ENCODE assay signal across 20 cellular contexts in genomic region chr5:137465930-137466329, GRCh38. TPM values are rescaled to one million over a fixed set of nuclear protein-coding genes. Genes with fewer than 3 reads are reported as not detected.
DNase-seq lines count a peak whose midpoint lies in the region; ATAC-seq, FAIRE-seq and TF ChIP-seq lines count a peak whose summit lies in the region.
"Had no signal": no experiment of that assay in that cellular context is flagged by ENCODE, and none has a peak within 500 bp of the region (broad histone marks: within the 10 kb centered on the region; RNA-seq: fewer than 3 reads in every experiment).

No MANE protein-coding gene starts in this region.

- no peaks in the 10 kb centered on the region for H3K27me3 ChIP-seq in brain microvascular endothelial cell (replicated peaks)
- H3K27me3 ChIP-seq: BLaER1 had no signal

- no peaks in the 10 kb centered on the region for H3K9me3 Mint-ChIP-seq in activated CD4-positive, alpha-beta T cell treated with anti-CD3 and anti-CD28 coated beads for 36 hours (ENCODE audit: low read depth)
- H3K9me3 Mint-ChIP-seq: CD14-positive monocyte had no signal

- H3K4me2 ChIP-seq in A549: no peak overlapping the region
- H3K4me2 ChIP-seq: BLaER1 had no signal

- TF ChIP-seq EP300 in A549 (IDR thresholded peaks at IDR 0.05): no peak

- no peak for TF ChIP-seq RAD21 in A549 (conservative IDR thresholded peaks at IDR 0.05 in 1 of 2, IDR thresholded peaks at IDR 0.05 in 1 of 2)

- 6% methylated on average over 1 of the region's 1 CpG for WGBS in A549 (ENCODE audit: missing lambda C conversion rate)

- H3K4me3 Mint-ChIP-seq in activated CD4-positive, alpha-beta T cell treated with anti-CD3 and anti-CD28 coated beads for 36 hours: no peak overlapping the region
- H3K4me3 Mint-ChIP-seq: CD14-positive monocyte; CD4-positive, alpha-beta memory T cell had no signal

- CTCF ChIA-PET in A549 (lab: Yijun Ruan, JAX): interaction anchor here (1.0 to 1.9 kb wide), 4 partner anchors 8 to 33 kb away, joined by 3 to 8 read pairs (median 6); partner anchors contain the start of gene SPOCK1
- CTCF ChIA-PET in activated CD4-positive, alpha-beta T cell treated with anti-CD3 and anti-CD28 coated beads for 36 hours (lab: Charles Lee): interaction anchor here (1.0 to 1.3 kb wide), 2 partner anchors 25 to 146 kb away, joined by 3 read pairs; no protein-coding TSS in a partner anchor

- no peak overlapping the region for H3K27ac Mint-ChIP-seq in activated CD4-positive, alpha-beta T cell treated with anti-CD3 and anti-CD28 coated beads for 36 hours
- H3K27ac Mint-ChIP-seq: CD14-positive monocyte; CD4-positive, alpha-beta memory T cell had no signal

- FAIRE-seq in A549 (lab: Jason Lieb, UNC): peak; percentile 77
- FAIRE-seq: GM12892, GM18507 had no signal

- H3K36me3 ChIP-seq in brain microvascular endothelial cell (replicated peaks): no peaks in the 10 kb centered on the region
- H3K36me3 ChIP-seq: BLaER1, HAP-1 had no signal

- peaks cover 15% of the 10 kb centered on the region for H3K4me1 ChIP-seq in A549
- H3K4me1 ChIP-seq: HAP-1 had no signal

- H3K36me3 Mint-ChIP-seq in activated CD4-positive, alpha-beta T cell treated with anti-CD3 and anti-CD28 coated beads for 36 hours (ENCODE audit: low read depth): no peaks in the 10 kb centered on the region
- H3K36me3 Mint-ChIP-seq: CD14-positive monocyte; CD4-positive, alpha-beta memory T cell had no signal

- H3K4me3 ChIP-seq in A549 (no peak overlapping the region), brain microvascular endothelial cell (ENCODE audit: low read depth, low read length) (no peak overlapping the region)
- H3K4me3 ChIP-seq: BLaER1, GM23248, HAP-1 had no signal

- peaks cover 9% of the 10 kb centered on the region for H3K27me3 Mint-ChIP-seq in activated CD4-positive, alpha-beta T cell treated with anti-CD3 and anti-CD28 coated beads for 36 hours

- in situ Hi-C loops in brain microvascular endothelial cell (cut with HindIII; ENCODE audit: low pct_ligation_motif_present, low sequenced_read_pairs): no loop called here

- TF ChIP-seq POLR2A in A549 (IDR thresholded peaks at IDR 0.05; ENCODE audit: low read length): no peak

- no peaks in the 10 kb centered on the region for H3K9me3 ChIP-seq in A549
- H3K9me3 ChIP-seq: BLaER1, HAP-1 had no signal

- ATAC-seq in A549 (no peak), HG02759 (IDR thresholded peaks at IDR 0.05; ENCODE audit: unreplicated experiment) (no peak)
- no peak for ATAC-seq in activated CD4-positive, alpha-beta T cell treated with anti-CD3 and anti-CD28 coated beads for 36 hours

- TF ChIP-seq CTCF in A549 (IDR thresholded peaks at IDR 0.05): no peak
- no peak for TF ChIP-seq CTCF in brain microvascular endothelial cell (IDR thresholded peaks at IDR 0.05; ENCODE audit: low read depth, low read length, missing control alignments)

- intact Hi-C loops in activated CD4-positive, alpha-beta T cell treated with anti-CD3 and anti-CD28 coated beads for 36 hours (cut with DNase I, micrococcal nuclease): no loop called here

- H3K27ac ChIP-seq in A549 (no peak overlapping the region), caudate nucleus (ENCODE audit: low read depth, low read length) (peak overlapping the region; percentile 76), brain microvascular endothelial cell (no peak overlapping the region)
- H3K27ac ChIP-seq: 22Rv1, BLaER1, GM23248 had no signal

- POLR2A ChIA-PET in A549 (lab: Yijun Ruan, JAX): no interaction called here
- POLR2A ChIA-PET in activated CD4-positive, alpha-beta T cell treated with anti-CD3 and anti-CD28 coated beads for 36 hours (lab: Charles Lee): no interaction called here

- H3K4me1 Mint-ChIP-seq in activated CD4-positive, alpha-beta T cell treated with anti-CD3 and anti-CD28 coated beads for 36 hours: no peaks in the 10 kb centered on the region
- H3K4me1 Mint-ChIP-seq: CD14-positive monocyte; CD4-positive, alpha-beta memory T cell had no signal

- no peak for DNase-seq in A549 (ENCODE audit: low read depth in 1 of 2, low spot score in 1 of 2)
- no peak for DNase-seq in caudate nucleus (lab: John Stamatoyannopoulos, UW)
- peak; percentile 58 for DNase-seq in inferior parietal cortex (ENCODE audit: extremely low spot score)
- peak; percentile 73 for DNase-seq in superior temporal gyrus (ENCODE audit: extremely low spot score)
- no peak for DNase-seq in brain microvascular endothelial cell
- no peak for DNase-seq in activated T-cell treated with anti-CD3 and anti-CD28 coated beads, Interleukin-2, amount 50 U/mL, for 1 hour
- no peak for DNase-seq in activated CD4-positive, alpha-beta T cell treated with anti-CD3 and anti-CD28 coated beads for 36 hours
- DNase-seq: CD4-positive, alpha-beta memory T cell; DMS153; DMS79; GDM1; GM23248 had no signal

TF ChIP-seq in A549, 52 proteins besides CTCF, POLR2A, EP300 and RAD21:
- TF ChIP-seq CBX8 (IDR thresholded peaks at IDR 0.05): no peak
- TF ChIP-seq NFE2L2 (conservative IDR thresholded peaks at IDR 0.05; ENCODE audit: low read length): no peak
- TF ChIP-seq NPAS2 (CRISPR knock-in tag; IDR thresholded peaks at IDR 0.05; ENCODE audit: borderline replicate concordance): no peak
- no peak for TF ChIP-seq E2F6 (IDR thresholded peaks at IDR 0.05; ENCODE audit: borderline replicate concordance, low read depth)
- no peak for TF ChIP-seq HOXB13 (CRISPR knock-in tag; IDR thresholded peaks at IDR 0.05; ENCODE audit: low read depth)

RNA-seq across cellular contexts. Expression of gene SPOCK1, which starts 33.2 kb away (rescaled TPM):
- polyA plus RNA-seq in A549 (2011; rRNA removed) (33.8 and 40.8 TPM in 2 replicates), A549 (2017; fragmentation: RNase III; extraction: RNeasy Plus Mini Kit Qiagen cat#74134 plus additional on column Dnase treatment) (19.2 to 32.5 TPM (median 28.9 TPM) in 3 replicates)
- 13.6 and 13.9 TPM in 2 replicates for polyA plus RNA-seq in A549 (2012; cell fraction: cytosol; rRNA removed)
- polyA plus RNA-seq in A549 (2012; cell fraction: nucleus; rRNA removed): 14.6 and 23.0 TPM in 2 replicates
- 55.0 and 61.8 TPM in 2 replicates for polyA minus RNA-seq in A549 (2011; rRNA and poly(A)+ RNA removed)
- not detected for total RNA-seq in activated CD4-positive, alpha-beta T cell treated with anti-CD3 and anti-CD28 coated beads for 36 hours
- total RNA-seq: CD4-positive, alpha-beta memory T cell; HT-29 had no signal
- polyA plus RNA-seq: CD4-positive, alpha-beta memory T cell had no signal

Comparison
In these comparisons a context has a peak if more than half of its experiments do, and no peak if none do; other contexts are left out.
1. DNase-seq: peak in inferior parietal cortex (single experiment) and superior temporal gyrus (single experiment); none in A549 (0 of 2), caudate nucleus (0 of 61), brain microvascular endothelial cell (single experiment), activated T-cell treated with anti-CD3 and anti-CD28 coated beads, Interleukin-2, amount 50 U/mL, for 1 hour (single experiment) and activated CD4-positive, alpha-beta T cell treated with anti-CD3 and anti-CD28 coated beads for 36 hours (single experiment).